In genomic region chr7:117460815-117461214, GRCh38 we compare ENCODE assay signal across 1 cellular context. TPM values are rescaled to one million over a fixed set of nuclear protein-coding genes. Genes with fewer than 3 reads are reported as not detected.
"Had no signal": no experiment of that assay in that cellular context is flagged by ENCODE, and none has a peak within 500 bp of the region (broad histone marks: within the 10 kb centered on the region; RNA-seq: fewer than 3 reads in every experiment).

No MANE protein-coding gene starts in this region.

RNA-seq across cellular contexts. Expression of gene CFTR, which starts 19.0 kb away (rescaled TPM):
- total RNA-seq: G401 had no signal

RNA-seq across cellular contexts. Expression of gene ASZ1, which starts 33.5 kb away (rescaled TPM):
- total RNA-seq: G401 had no signal
